12 cellular contexts compared by ENCODE assay signal in the genomic region with DNA sequence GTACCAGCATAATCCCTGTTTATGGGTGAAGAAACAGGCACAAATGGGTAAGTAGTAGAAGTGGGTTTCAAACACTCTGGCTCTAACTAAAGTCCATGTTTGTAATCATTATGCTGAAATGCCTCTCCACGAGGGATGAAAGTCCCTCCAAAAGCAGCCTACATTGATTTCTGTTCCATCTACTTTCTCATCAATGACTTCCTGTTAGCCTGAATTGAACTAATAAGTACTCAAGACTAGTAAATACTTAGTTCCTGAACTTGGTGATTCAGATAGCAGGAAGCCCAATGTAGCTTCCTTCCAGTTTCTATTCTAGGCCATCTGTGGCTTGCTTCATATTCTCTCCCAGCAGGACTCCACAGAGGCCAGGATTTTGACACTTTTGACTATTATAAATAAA. TPM values are rescaled to one million over a fixed set of nuclear protein-coding genes. Genes with fewer than 3 reads are reported as not detected.
DNase-seq lines count a peak whose midpoint lies in the region; ATAC-seq, FAIRE-seq and TF ChIP-seq lines count a peak whose summit lies in the region.
"Had no signal": no experiment of that assay in that cellular context is flagged by ENCODE, and none has a peak within 500 bp of the region (broad histone marks: within the 10 kb centered on the region; RNA-seq: fewer than 3 reads in every experiment).

No MANE protein-coding gene starts in this region.

- TF ChIP-seq CTCF in K562 (IDR thresholded peaks at IDR 0.05 in 2 of 3, conservative IDR thresholded peaks at IDR 0.05 in 1 of 3; ENCODE audit: insufficient read depth in 2 of 3, low read depth in 1 of 3, low read length in 3 of 3) (no peak), lower lobe of right lung (IDR thresholded peaks at IDR 0.05) (no peak), omental fat pad (IDR thresholded peaks at IDR 0.05) (no peak)

- peak; percentile 6 for FAIRE-seq in K562 (lab: Jason Lieb, UNC)

- intact Hi-C loops in K562 (cut with micrococcal nuclease) (no loop called here), lower lobe of right lung (cut with DNase I) (no loop called here)

- no TSS peak for BruUV-seq in K562 (replicated peaks; lab: Mats Ljungman, UMichigan)

- no peak for TF ChIP-seq POLR2A in K562 (conservative IDR thresholded peaks at IDR 0.05)

- H3K9me3 ChIP-seq in K562 (replicated peaks; ENCODE audit: control insufficient read depth, insufficient read depth, low read depth, low read length), result no peaks in the 10 kb centered on the region
- no peaks in the 10 kb centered on the region for H3K9me3 ChIP-seq in lower lobe of right lung

- ATAC-seq in K562 (no peak), lower lobe of right lung (peak; percentile 49 to 74), omental fat pad (ENCODE audit: low FRiP score) (no peak)

- no peak for TF ChIP-seq RAD21 in K562 (CRISPR knock-in tag; conservative IDR thresholded peaks at IDR 0.05 in 1 of 2, IDR thresholded peaks at IDR 0.05 in 1 of 2)

- no peaks in the 10 kb centered on the region for H3K27me3 ChIP-seq in K562 (ENCODE audit: control insufficient read depth in 2 of 2, insufficient read depth in 2 of 2, low read length in 2 of 2)
- no peaks in the 10 kb centered on the region for H3K27me3 ChIP-seq in lower lobe of right lung (ENCODE audit: low read depth)

- H3K4me3 ChIP-seq in K562 (no peak overlapping the region), lower lobe of right lung (no peak overlapping the region)

- CTCF ChIA-PET in K562 (lab: Yijun Ruan, JAX; ENCODE audit: low intra/inter-chr PET ratio), result no interaction called here

- H4K20me1 ChIP-seq in K562 (replicated peaks; ENCODE audit: control insufficient read depth, insufficient read depth, low read length), result no peaks in the 10 kb centered on the region

- H3K79me2 ChIP-seq in K562 (ENCODE audit: control insufficient read depth, insufficient read depth, low read length), result no peaks in the 10 kb centered on the region

- 22% methylated on average over 1 of the region's 1 CpG for WGBS in K562 (ENCODE audit: insufficient coverage, low coverage, missing lambda C conversion rate)

- peaks cover 2 to 15% of the 10 kb centered on the region in 2 experiments; a peak in 3 of 5 replicates for H3K4me1 ChIP-seq in K562 (replicated peaks in 1 of 2; ENCODE audit: control insufficient read depth in 2 of 2, insufficient read depth in 2 of 2, low read length in 2 of 2)
- peaks cover 17% of the 10 kb centered on the region for H3K4me1 ChIP-seq in lower lobe of right lung

- no peak overlapping the region for H3K4me2 ChIP-seq in K562 (ENCODE audit: insufficient read depth, low read length)

- POLR2A ChIA-PET in K562 (lab: Yijun Ruan, JAX), result interaction anchor here (1.4 to 2.1 kb wide), 2 partner anchors 12 to 13 kb away, joined by 4 to 9 read pairs; no protein-coding TSS in a partner anchor

- in situ Hi-C loops in K562 (cut with MboI), result no loop called here

- no peaks in the 10 kb centered on the region for H3K9me1 ChIP-seq in K562 (ENCODE audit: control insufficient read depth, insufficient read depth, low read length)

- H3K36me3 ChIP-seq in K562 (ENCODE audit: control insufficient read depth, insufficient read depth, low read length), result no peaks in the 10 kb centered on the region
- no peaks in the 10 kb centered on the region for H3K36me3 ChIP-seq in lower lobe of right lung

- H3K27ac ChIP-seq in K562 (ENCODE audit: extremely low read depth, low read depth, low read length), result no peak overlapping the region
- no peak overlapping the region for H3K27ac ChIP-seq in lower lobe of right lung

- TF ChIP-seq EP300 in K562 (IDR thresholded peaks at IDR 0.05; ENCODE audit: low read length), result no peak

- DNase-seq in CD1c-positive myeloid dendritic cell (ENCODE audit: extremely low spot score) (peak; percentile 73), HT1080 (ENCODE audit: low read depth) (peak; percentile 20), K562 (ENCODE audit: extremely low read depth in 1 of 4, low spot score in 3 of 4) (no peak), lower lobe of right lung (no peak), cerebellar cortex (ENCODE audit: low spot score) (no peak), NCI-H226 (no peak), omental fat pad (ENCODE audit: low spot score) (no peak)
- no peak for DNase-seq in activated CD8-positive, alpha-beta memory T cell treated with anti-CD3 and anti-CD28 coated beads, Interleukin-2, amount 50 U/mL, for 48 hours
- DNase-seq: activated T-cell treated with anti-CD3 and anti-CD28 coated beads, Interleukin-2, amount 50 U/mL, for 24 hours; CD4-positive, CD25-positive, alpha-beta regulatory T cell; NCI-H1436 treated with DMSO at 0.1 percent for 48 hours; posterior cingulate gyrus had no signal

- no peak overlapping the region for H2AFZ ChIP-seq in K562 (ENCODE audit: low read depth, low read length)

- no peak overlapping the region for H3K9ac ChIP-seq in K562 (ENCODE audit: insufficient read depth in 1 of 2, low read depth in 2 of 2, low read length in 2 of 2)

TF ChIP-seq in K562, 482 proteins besides CTCF, POLR2A, EP300 and RAD21:
- TF ChIP-seq, protein P1, sequence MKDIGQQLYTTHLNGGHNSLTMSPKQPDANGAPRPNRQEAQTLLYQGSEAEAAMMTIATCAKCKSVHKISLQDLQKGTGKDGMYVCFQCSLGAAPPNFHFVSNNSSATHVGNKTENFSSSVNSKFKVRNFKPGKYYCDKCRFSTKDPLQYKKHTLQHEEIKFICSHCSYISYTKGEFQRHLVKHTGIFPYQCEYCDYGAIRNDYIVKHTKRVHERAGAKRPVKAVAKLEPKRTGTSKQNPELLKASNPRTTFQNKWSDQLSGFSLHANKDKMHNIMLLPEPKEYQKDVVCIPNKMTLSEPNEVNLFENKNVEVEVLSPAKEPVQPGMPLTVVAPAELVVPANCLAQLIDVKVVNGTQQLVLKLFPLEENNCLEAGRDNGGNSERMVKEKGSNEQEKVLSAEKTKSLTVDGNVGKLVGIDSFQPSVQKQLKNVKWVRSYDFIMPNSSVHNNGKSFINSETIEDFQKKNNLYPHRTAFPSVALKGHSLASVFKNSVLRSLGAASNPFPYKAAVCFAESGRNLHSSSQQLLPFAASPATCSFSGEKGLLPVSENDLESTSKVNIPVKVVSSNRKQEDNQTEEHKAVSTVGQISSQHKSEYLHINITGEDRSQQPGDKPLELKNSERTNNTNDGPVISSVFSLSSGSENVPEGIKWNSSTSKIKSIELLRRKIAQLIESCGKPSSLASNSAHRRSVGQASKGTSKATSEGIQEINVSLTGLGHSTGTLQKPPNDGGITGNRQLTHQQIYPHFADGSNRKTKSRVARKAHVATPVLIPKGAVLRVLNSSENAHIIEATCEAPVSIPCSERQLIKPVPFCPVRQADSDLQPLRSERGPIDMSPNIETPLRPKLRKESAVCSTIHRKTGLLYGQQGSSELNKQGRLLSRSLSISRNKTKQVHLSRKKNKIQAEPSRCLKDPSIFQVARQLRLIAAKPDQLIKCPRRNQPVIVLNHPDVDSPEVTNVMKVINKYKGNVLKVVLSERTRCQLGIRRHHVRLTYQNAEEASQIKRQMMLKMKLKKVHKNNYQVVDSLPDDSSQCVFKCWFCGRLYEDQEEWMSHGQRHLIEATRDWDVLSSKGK (CRISPR knock-in tag; IDR thresholded peaks at IDR 0.05), result no peak
- TF ChIP-seq, protein P2, sequence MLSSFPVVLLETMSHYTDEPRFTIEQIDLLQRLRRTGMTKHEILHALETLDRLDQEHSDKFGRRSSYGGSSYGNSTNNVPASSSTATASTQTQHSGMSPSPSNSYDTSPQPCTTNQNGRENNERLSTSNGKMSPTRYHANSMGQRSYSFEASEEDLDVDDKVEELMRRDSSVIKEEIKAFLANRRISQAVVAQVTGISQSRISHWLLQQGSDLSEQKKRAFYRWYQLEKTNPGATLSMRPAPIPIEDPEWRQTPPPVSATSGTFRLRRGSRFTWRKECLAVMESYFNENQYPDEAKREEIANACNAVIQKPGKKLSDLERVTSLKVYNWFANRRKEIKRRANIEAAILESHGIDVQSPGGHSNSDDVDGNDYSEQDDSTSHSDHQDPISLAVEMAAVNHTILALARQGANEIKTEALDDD (IDR thresholded peaks at IDR 0.05), result peak; percentile 34; the same call in 1 of the 2 replicates
- TF ChIP-seq ESRRA (IDR thresholded peaks at IDR 0.05; ENCODE audit: borderline replicate concordance, low read depth) (no peak), PHB (CRISPR knock-in tag; IDR thresholded peaks at IDR 0.05) (no peak), GATAD2A (IDR thresholded peaks at IDR 0.05) (no peak)

RNA-seq across cellular contexts. Expression of a gene that starts 11.3 kb away (rescaled TPM):
- 25.2 and 31.7 TPM in 2 replicates for total RNA-seq in HT1080 (2014; rRNA removed; shearing (Covaris generic))
- 20.4 and 26.8 TPM in 2 replicates for polyA plus RNA-seq in HT1080 (2015; cell fraction: cytosol; rRNA removed)
- polyA plus RNA-seq in HT1080 (2015; cell fraction: nucleus; rRNA removed), result 32.1 and 33.5 TPM in 2 replicates
- 67.5 and 174 TPM in 2 replicates for total RNA-seq in K562 (2011; cell fraction: chromatin; rRNA removed; ENCODE audit: low replicate concordance)
- 37.7 and 46.3 TPM in 2 replicates for total RNA-seq in K562 (2011; cell fraction: nucleolus; rRNA removed)
- 49.6 and 62.1 TPM in 2 replicates for total RNA-seq in K562 (2011; cell fraction: nucleoplasm; rRNA removed)
- total RNA-seq in K562 (2014; rRNA removed), result 23.6 and 24.6 TPM in 2 replicates
- 51.7 and 57.7 TPM in 2 replicates for total RNA-seq in K562 (2014; rRNA removed; fragmentation: Illumina TruSeq; extraction: Trizol)
- total RNA-seq in K562 (2015; rRNA removed; fragmentation: Illumina TruSeq; extraction: Trizol), result 33.4 and 36.7 TPM in 2 replicates
- total RNA-seq in K562 (2021), result 53.6 and 58.5 TPM in 2 replicates
- 33.3 and 41.2 TPM in 2 replicates for polyA plus RNA-seq in K562 (2011; rRNA removed)
- polyA plus RNA-seq in K562 (2011; cell fraction: cytosol; rRNA removed), result 10.2 and 19.7 TPM in 2 replicates
- 24.4 and 26.5 TPM in 2 replicates for polyA plus RNA-seq in K562 (2011; cell fraction: nucleus; rRNA removed)
- 23.8 and 26.4 TPM in 2 replicates for polyA plus RNA-seq in K562 (2012)
- polyA plus RNA-seq in K562 (2014; fragmentation: Illumina TruSeq; extraction: Trizol), result 23.3 and 28.6 TPM in 2 replicates
- 10 to 100 TPM; 10.6 to 12.6 TPM for polyA plus RNA-seq in K562 (2014; fragmentation: Nextera tagmentation; extraction: Ambion mirVana)
- 14.6 and 15.9 TPM in 2 replicates for polyA plus RNA-seq in K562 (2014; rRNA removed)
- polyA minus RNA-seq in K562 (2011; rRNA and poly(A)+ RNA removed), result 266 and 267 TPM in 2 replicates
- 47.3 and 68.3 TPM in 2 replicates for polyA minus RNA-seq in K562 (2011; cell fraction: cytosol; rRNA and poly(A)+ RNA removed)
- polyA minus RNA-seq in K562 (2011; cell fraction: nucleus; rRNA and poly(A)+ RNA removed), result 42.0 and 79.6 TPM in 2 replicates
- total RNA-seq in lower lobe of right lung, result 148 TPM
- total RNA-seq in omental fat pad, result 100 to 1,000 TPM in 1 of 4 donors, 10 to 100 TPM in 3; 35.0 to 101 (median 49.8) TPM

Comparison
In these comparisons a context has a peak if more than half of its experiments do, and no peak if none do; other contexts are left out.
1. DNase-seq: peak in CD1c-positive myeloid dendritic cell (single experiment) and HT1080 (single experiment); none in K562 (0 of 4), lower lobe of right lung (single experiment), cerebellar cortex (single experiment), activated CD8-positive, alpha-beta memory T cell treated with anti-CD3 and anti-CD28 coated beads, Interleukin-2, amount 50 U/mL, for 48 hours (single experiment), NCI-H226 (single experiment) and omental fat pad (single experiment).
2. ATAC-seq: peak in lower lobe of right lung (2 of 2); none in K562 (single experiment) and omental fat pad (single experiment).